14 cellular contexts compared by ENCODE assay signal in genomic region chr7:112485766-112486165, GRCh38. TPM values are rescaled to one million over a fixed set of nuclear protein-coding genes. Genes with fewer than 3 reads are reported as not detected.
DNase-seq lines count a peak whose midpoint lies in the region; ATAC-seq and TF ChIP-seq lines count a peak whose summit lies in the region.
"Had no signal": no experiment of that assay in that cellular context is flagged by ENCODE, and none has a peak within 500 bp of the region (broad histone marks: within the 10 kb centered on the region; RNA-seq: fewer than 3 reads in every experiment).

No MANE protein-coding gene starts in this region.

- H3K79me2 ChIP-seq in PC-3 (ENCODE audit: low read length) (no peaks in the 10 kb centered on the region), SK-N-SH (ENCODE audit: insufficient read depth) (no peaks in the 10 kb centered on the region)

- H3K4me2 ChIP-seq in PC-3 (ENCODE audit: low read length) (no peak overlapping the region), SK-N-SH (no peak overlapping the region)

- BruUV-seq in PC-3 (replicated peaks; lab: Mats Ljungman, UMichigan): no TSS peak

- H3K27me3 ChIP-seq in skeletal muscle tissue (ENCODE audit: control insufficient read depth in 3 of 3, insufficient read depth in 3 of 3, low read length in 3 of 3): no peaks in the 10 kb centered on the region
- no peaks in the 10 kb centered on the region for H3K27me3 ChIP-seq in PC-3 (ENCODE audit: low read length)
- H3K27me3 ChIP-seq in SK-N-SH (ENCODE audit: insufficient read depth): no peaks in the 10 kb centered on the region
- H3K27me3 ChIP-seq: BE2C had no signal

- H3K36me3 ChIP-seq in skeletal muscle tissue (ENCODE audit: control insufficient read depth in 3 of 3, insufficient read depth in 3 of 3, low read length in 3 of 3): peaks cover 2 to 16% (median 13%) of the 10 kb centered on the region in 3 donors
- no peaks in the 10 kb centered on the region for H3K36me3 ChIP-seq in PC-3 (ENCODE audit: low read depth, low read length)
- peaks cover 4% of the 10 kb centered on the region in 2 experiments for H3K36me3 ChIP-seq in SK-N-SH (replicated peaks in 1 of 2; ENCODE audit: control insufficient read depth in 1 of 2, insufficient read depth in 2 of 2, low read length in 1 of 2)

- H3K9me3 ChIP-seq in skeletal muscle tissue (ENCODE audit: control insufficient read depth in 3 of 3, low read length in 3 of 3) (no peaks in the 10 kb centered on the region), PC-3 (ENCODE audit: low read length) (no peaks in the 10 kb centered on the region), SK-N-SH (no peaks in the 10 kb centered on the region)
- H3K9me3 ChIP-seq: BE2C had no signal

- 91% methylated on average over 5 of the region's 5 CpGs for WGBS in SK-N-SH (ENCODE audit: low lambda C conversion rate)

- intact Hi-C loops in PC-3 (cut with micrococcal nuclease): no loop called here

- CTCF ChIA-PET in PC-3 (lab: Charles Lee) (no interaction called here), SK-N-SH (lab: Yijun Ruan, JAX) (interaction anchor here (2.6 to 3.9 kb wide), 2 partner anchors 10 to 722 kb away, joined by 9 to 23 read pairs; no protein-coding TSS in a partner anchor)

- ATAC-seq in PC-3: no peak
- ATAC-seq in HG02763 (IDR thresholded peaks at IDR 0.05; ENCODE audit: unreplicated experiment): no peak
- ATAC-seq: CD8-positive, alpha-beta T cell had no signal

- peak overlapping the region; percentile 98 for H3K27ac ChIP-seq in skeletal muscle tissue (ENCODE audit: low read depth, low read length)
- H3K27ac ChIP-seq in PC-3 (ENCODE audit: low read length): no peak overlapping the region
- no peak overlapping the region for H3K27ac ChIP-seq in SK-N-SH (ENCODE audit: low read depth in 2 of 2, low read length in 1 of 2)
- H3K27ac ChIP-seq: C4-2B had no signal

- DNase-seq in AG10803 (ENCODE audit: low read depth) (peak; percentile 39), NCI-H524 (lab: John Stamatoyannopoulos, UW) (peak; percentile 79 to 95), fibroblast of villous mesenchyme (ENCODE audit: low read depth) (peak; percentile 53), PC-3 (no peak), SK-N-SH (no peak)
- no peak for DNase-seq in activated T-cell treated with anti-CD3 and anti-CD28 coated beads, Interleukin-2, amount 50 U/mL, for 1 hour
- DNase-seq: BE2C; CD8-positive, alpha-beta T cell; COR-L47; DMS53; GF-D8 had no signal

- H3K4me1 ChIP-seq in skeletal muscle tissue (ENCODE audit: control insufficient read depth in 3 of 3, insufficient read depth in 3 of 3, low read length in 3 of 3) (peaks cover 24 to 32% (median 26%) of the 10 kb centered on the region in 3 donors), PC-3 (ENCODE audit: insufficient read depth, low read length) (peaks cover 37% of the 10 kb centered on the region), SK-N-SH (ENCODE audit: control insufficient read depth in 1 of 2, insufficient read depth in 2 of 2, low read depth in 1 of 2, low read length in 1 of 2) (peaks cover 13 to 24% of the 10 kb centered on the region in 2 experiments)

- no peak for TF ChIP-seq RAD21 in SK-N-SH (IDR thresholded peaks at IDR 0.05; ENCODE audit: low read length)

- TF ChIP-seq EP300 in SK-N-SH (IDR thresholded peaks at IDR 0.05; ENCODE audit: borderline replicate concordance in 1 of 2, low read depth in 1 of 2, low read length in 1 of 2): no peak

- TF ChIP-seq CTCF in AG10803 (conservative IDR thresholded peaks at IDR 0.05; ENCODE audit: low read length): no peak
- TF ChIP-seq CTCF in fibroblast of villous mesenchyme (IDR thresholded peaks at IDR 0.05; ENCODE audit: insufficient read depth, low read depth, low read length): no peak
- TF ChIP-seq CTCF in PC-3 (conservative IDR thresholded peaks at IDR 0.05; ENCODE audit: low read depth, low read length): no peak
- TF ChIP-seq CTCF in SK-N-SH (IDR thresholded peaks at IDR 0.05): no peak

- POLR2A ChIA-PET in PC-3 (lab: Charles Lee; ENCODE audit: unreplicated experiment) (no interaction called here), SK-N-SH (lab: Yijun Ruan, JAX) (interaction anchor here (1.6 kb wide), 1 partner anchor 35 kb away, joined by 3 read pairs; the partner anchor contains the start of gene IFRD1)

- H2AFZ ChIP-seq in PC-3 (ENCODE audit: low read length) (no peak overlapping the region), SK-N-SH (ENCODE audit: low read depth) (no peak overlapping the region)

- H4K20me1 ChIP-seq in PC-3 (ENCODE audit: low read length): no peaks in the 10 kb centered on the region; the same call in 1 of the 2 replicates
- no peaks in the 10 kb centered on the region for H4K20me1 ChIP-seq in SK-N-SH (ENCODE audit: insufficient read depth)

- H3F3A ChIP-seq in PC-3 (ENCODE audit: low read length, unreplicated experiment) (peaks cover 15% of the 10 kb centered on the region), SK-N-SH (replicated peaks; ENCODE audit: insufficient read depth) (peaks cover 32% of the 10 kb centered on the region)

- H3K9me2 ChIP-seq in PC-3 (replicated peaks; ENCODE audit: low read length) (no peaks in the 10 kb centered on the region), SK-N-SH (no peaks in the 10 kb centered on the region)

- H3K4me3 ChIP-seq in AG10803 (ENCODE audit: low read length) (no peak overlapping the region), fibroblast of villous mesenchyme (ENCODE audit: low read depth, low read length) (no peak overlapping the region), skeletal muscle tissue (ENCODE audit: low read length in 3 of 3) (no peak overlapping the region), PC-3 (ENCODE audit: low read length) (no peak overlapping the region), SK-N-SH (ENCODE audit: low read depth in 2 of 2, low read length in 1 of 2) (no peak overlapping the region)

- no peak overlapping the region for H3K9ac ChIP-seq in skeletal muscle tissue (ENCODE audit: low read depth in 1 of 3, low read length in 3 of 3)
- H3K9ac ChIP-seq in PC-3 (ENCODE audit: low read length): no peak overlapping the region
- no peak overlapping the region for H3K9ac ChIP-seq in SK-N-SH

TF ChIP-seq in SK-N-SH, 30 proteins besides CTCF, POLR2A, EP300 and RAD21:
- no peak for TF ChIP-seq MAX (IDR thresholded peaks at IDR 0.05; ENCODE audit: low read depth)
- TF ChIP-seq USF2 (IDR thresholded peaks at IDR 0.05; ENCODE audit: borderline replicate concordance, low read depth, low read length): no peak

RNA-seq across cellular contexts. Expression of gene LSMEM1, which starts 5.0 kb away (rescaled TPM):
- total RNA-seq in fibroblast of villous mesenchyme (0.32 and 0.43 TPM in 2 replicates), skeletal muscle tissue (13.0 TPM), PC-3 (2014; rRNA removed) (0.15 and 0.29 TPM in 2 replicates)
- polyA plus RNA-seq in SK-N-SH (2012; rRNA removed): 1.0 and 1.1 TPM in 2 replicates
- 0.42 and 0.57 TPM in 2 replicates for polyA plus RNA-seq in SK-N-SH (2012; cell fraction: cytosol; rRNA removed)
- polyA plus RNA-seq in SK-N-SH (2012; cell fraction: nucleus; rRNA removed): 2.0 and 6.1 TPM in 2 replicates

RNA-seq across cellular contexts. Expression of gene IFRD1, which starts 35.5 kb away (rescaled TPM):
- total RNA-seq in fibroblast of villous mesenchyme: 55.7 and 62.2 TPM in 2 replicates
- total RNA-seq in skeletal muscle tissue: 15.1 TPM
- total RNA-seq in PC-3 (2014; rRNA removed): 72.6 and 73.4 TPM in 2 replicates
- 31.0 and 39.7 TPM in 2 replicates for polyA plus RNA-seq in SK-N-SH (2012; rRNA removed)
- 33.1 and 38.6 TPM in 2 replicates for polyA plus RNA-seq in SK-N-SH (2012; cell fraction: cytosol; rRNA removed)
- 49.1 and 103 TPM in 2 replicates for polyA plus RNA-seq in SK-N-SH (2012; cell fraction: nucleus; rRNA removed)

Comparison
In these comparisons a context has a peak if more than half of its experiments do, and no peak if none do; other contexts are left out.
1. DNase-seq: peak in AG10803 (single experiment), NCI-H524 (2 of 2) and fibroblast of villous mesenchyme (single experiment); none in PC-3 (single experiment), SK-N-SH (single experiment) and activated T-cell treated with anti-CD3 and anti-CD28 coated beads, Interleukin-2, amount 50 U/mL, for 1 hour (single experiment).